33 cellular contexts compared by ENCODE assay signal in genomic region chr15:54119056-54119455, GRCh38.
"Had no signal": no experiment of that assay in that cellular context is flagged by ENCODE, and none has a peak within 500 bp of the region (broad histone marks: within the 10 kb centered on the region; RNA-seq: fewer than 3 reads in every experiment).

No MANE protein-coding gene starts in this region.

- ATAC-seq: activated CD8-positive, alpha-beta T cell treated with anti-CD3 and anti-CD28 coated beads for 36 hours; activated T-cell treated with anti-CD3 and anti-CD28 coated beads, Interleukin-2, amount 50 U/mL, for 4 hours; heart left ventricle; left colon; right lobe of liver; T-helper 17 cell; WTC11 had no signal

- H3K36me3 ChIP-seq: breast epithelium, esophagus squamous epithelium, heart left ventricle, neutrophil, ovary, right lobe of liver, upper lobe of left lung had no signal

- DNase-seq: activated CD4-positive, alpha-beta T cell treated with anti-CD3 and anti-CD28 coated beads for 1 hour; activated CD4-positive, alpha-beta T cell treated with anti-CD3 and anti-CD28 coated beads, Interleukin-2, amount 10 ng/mL, durations not matched to agents 7 days and 5 days; activated CD8-positive, alpha-beta T cell treated with anti-CD3 and anti-CD28 coated beads for 36 hours; activated T-cell treated with anti-CD3 and anti-CD28 coated beads, Interleukin-2, amount 50 U/mL, for 4 hours; dermis blood vessel endothelial cell; effector CD4-positive, alpha-beta T cell; esophagus squamous epithelium; heart left ventricle; hypothalamus; immature natural killer cell; kidney; left colon; naive B cell; nephron progenitor cell; ovary; right lobe of liver; stimulated activated CD4-positive, alpha-beta T cell treated with anti-CD3 and anti-CD28 coated beads, Interleukin-12 subunit alpha, Interleukin-12 subunit beta, amount 100 ng/mL, for 4 hours; stimulated activated CD4-positive, alpha-beta T cell treated with anti-CD3 and anti-CD28 coated beads, Interleukin-4, amount 100 ng/mL, for 1 hour; substantia nigra; T-helper 17 cell; T1000; upper lobe of left lung had no signal

- H3K4me3 ChIP-seq: breast epithelium, esophagus squamous epithelium, heart left ventricle, ovary, right lobe of liver, skin epidermis, upper lobe of left lung had no signal

- H3K27ac Mint-ChIP-seq: activated CD4-positive, alpha-beta T cell treated with anti-CD3 and anti-CD28 coated beads, Interleukin-2, amount 10 ng/mL, durations not matched to agents 7 days and 5 days; activated CD8-positive, alpha-beta T cell treated with anti-CD3 and anti-CD28 coated beads for 36 hours; activated naive CD4-positive, alpha-beta T cell treated with anti-CD3 and anti-CD28 coated beads, Interleukin-2, amount 50 U/mL, for 24 hours; activated T-helper 2 cell treated with anti-CD3 and anti-CD28 coated beads, Interferon-gamma antibody, Interleukin-2, Interleukin-4, amounts not matched to agents 10 μg/mL and 5 μg/mL and 100 μg/mL, durations not matched to agents 14 hours and 24 hours and 36 hours; immature natural killer cell; mesothelial cell of epicardium; naive B cell; nephron progenitor cell; progenitor cell of endocrine pancreas; stimulated activated naive CD8-positive, alpha-beta T cell treated with anti-CD3 and anti-CD28 coated beads, Interleukin-15, Interleukin-2, amounts not matched to agents 100 ng/mL and 50 ng/mL, for 24 hours; T-helper 17 cell; WTC11 had no signal

- H3K27me3 ChIP-seq: breast epithelium, esophagus squamous epithelium, heart left ventricle, neutrophil, ovary, right lobe of liver, upper lobe of left lung had no signal

- H3K27ac ChIP-seq: breast epithelium, epithelial cell of prostate, esophagus squamous epithelium, heart left ventricle, neutrophil, ovary, right lobe of liver, skin epidermis, upper lobe of left lung had no signal

- H3K4me1 Mint-ChIP-seq: activated CD4-positive, alpha-beta T cell treated with anti-CD3 and anti-CD28 coated beads, Interleukin-2, amount 10 ng/mL, durations not matched to agents 7 days and 5 days; activated naive CD4-positive, alpha-beta T cell treated with anti-CD3 and anti-CD28 coated beads, Interleukin-2, amount 50 U/mL, for 24 hours; central memory CD8-positive, alpha-beta T cell; immature natural killer cell; mesothelial cell of epicardium; naive B cell; nephron progenitor cell; T-helper 17 cell had no signal

- H3K9me3 ChIP-seq: breast epithelium, esophagus squamous epithelium, neutrophil, ovary, right lobe of liver, upper lobe of left lung had no signal

- H3K4me1 ChIP-seq: breast epithelium, esophagus squamous epithelium, heart left ventricle, right lobe of liver, upper lobe of left lung had no signal

- H3K9me3 Mint-ChIP-seq: activated CD4-positive, alpha-beta T cell treated with anti-CD3 and anti-CD28 coated beads, Interleukin-2, amount 10 ng/mL, durations not matched to agents 7 days and 5 days; activated CD8-positive, alpha-beta T cell treated with anti-CD3 and anti-CD28 coated beads for 36 hours; activated T-cell treated with anti-CD3 and anti-CD28 coated beads, Interleukin-2, amount 50 U/mL, for 4 hours; activated T-helper 2 cell treated with anti-CD3 and anti-CD28 coated beads, Interferon-gamma antibody, Interleukin-2, Interleukin-4, amounts not matched to agents 10 μg/mL and 5 μg/mL and 100 μg/mL, durations not matched to agents 14 hours and 24 hours and 36 hours; WTC11 had no signal

- H3K36me3 Mint-ChIP-seq: activated naive CD4-positive, alpha-beta T cell treated with anti-CD3 and anti-CD28 coated beads, Interleukin-2, amount 50 U/mL, for 24 hours; mesothelial cell of epicardium; naive B cell; WTC11 had no signal

- H3K4me3 Mint-ChIP-seq: activated CD4-positive, alpha-beta T cell treated with anti-CD3 and anti-CD28 coated beads, Interleukin-2, amount 10 ng/mL, durations not matched to agents 7 days and 5 days; activated CD8-positive, alpha-beta T cell treated with anti-CD3 and anti-CD28 coated beads for 36 hours; activated naive CD4-positive, alpha-beta T cell treated with anti-CD3 and anti-CD28 coated beads, Interleukin-2, amount 50 U/mL, for 24 hours; activated T-cell treated with anti-CD3 and anti-CD28 coated beads, Interleukin-2, amount 50 U/mL, for 4 hours; central memory CD8-positive, alpha-beta T cell; immature natural killer cell; mesothelial cell of epicardium; naive B cell; nephron progenitor cell; stimulated activated naive CD8-positive, alpha-beta T cell treated with anti-CD3 and anti-CD28 coated beads, Interleukin-15, Interleukin-2, amounts not matched to agents 100 ng/mL and 50 ng/mL, for 24 hours; T-helper 17 cell; WTC11 had no signal

- H3K27me3 Mint-ChIP-seq: activated CD4-positive, alpha-beta T cell treated with anti-CD3 and anti-CD28 coated beads, Interleukin-2, amount 10 ng/mL, durations not matched to agents 7 days and 5 days; activated CD8-positive, alpha-beta T cell treated with anti-CD3 and anti-CD28 coated beads for 36 hours; central memory CD8-positive, alpha-beta T cell; naive B cell; progenitor cell of endocrine pancreas; stimulated activated naive CD8-positive, alpha-beta T cell treated with anti-CD3 and anti-CD28 coated beads, Interleukin-15, Interleukin-2, amounts not matched to agents 100 ng/mL and 50 ng/mL, for 24 hours; T-helper 17 cell had no signal
